1 cellular context compared by ENCODE assay signal in the genomic region with DNA sequence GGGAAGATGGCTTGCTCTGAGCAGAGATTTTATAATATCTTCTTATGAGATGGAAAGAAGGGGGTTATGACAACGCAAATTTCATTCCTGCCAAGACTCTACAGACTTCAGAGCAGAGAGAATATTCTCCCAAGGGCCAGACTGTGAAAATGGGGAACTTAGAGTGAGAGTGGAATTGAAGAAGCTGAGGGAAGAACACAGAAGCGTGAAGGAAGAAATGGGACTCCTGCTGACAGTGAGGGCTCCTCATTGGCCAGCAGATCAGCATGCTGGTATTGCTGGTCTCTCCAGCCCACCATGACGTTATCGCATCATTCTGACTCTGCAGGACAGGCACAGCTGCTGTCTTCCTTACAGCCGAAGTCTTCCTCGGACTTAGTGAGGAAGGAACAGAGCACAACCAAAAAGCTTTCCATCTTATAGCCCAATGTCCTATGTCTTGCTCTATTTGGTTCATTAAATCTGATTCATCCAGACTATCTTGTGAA.
TF ChIP-seq lines count a peak whose summit lies in the region.

No MANE protein-coding gene starts in this region.

TF ChIP-seq in GM12891, 5 proteins besides CTCF, POLR2A, EP300 and RAD21:
- TF ChIP-seq POLR2AphosphoS5 (IDR thresholded peaks at IDR 0.05; ENCODE audit: low read depth, low read length) (no peak), SPI1 (IDR thresholded peaks at IDR 0.05; ENCODE audit: low read depth, low read length) (no peak), TAF1 (IDR thresholded peaks at IDR 0.05; ENCODE audit: low read depth, low read length) (no peak), PAX5 (IDR thresholded peaks at IDR 0.05; ENCODE audit: insufficient read depth, low read length, severe bottlenecking) (no peak), POU2F2 (IDR thresholded peaks at IDR 0.05; ENCODE audit: low read depth, low read length) (no peak)
